8 cellular contexts compared by ENCODE assay signal in genomic region chr4:86498560-86499166, GRCh38.
A peak's percentile ranks its signal among the peaks of the same experiment; 100 is the strongest.
DNase-seq lines count a peak whose midpoint lies in the region; ATAC-seq lines count a peak whose summit lies in the region.

No MANE protein-coding gene starts in this region.

- ATAC-seq in GM19452 (IDR thresholded peaks at IDR 0.05; ENCODE audit: unreplicated experiment), result peak; percentile 84
- ATAC-seq in HG03439 (IDR thresholded peaks at IDR 0.05; ENCODE audit: unreplicated experiment), result peak; percentile 77
- ATAC-seq in HG03571 (IDR thresholded peaks at IDR 0.05; ENCODE audit: unreplicated experiment), result no peak

- DNase-seq in DMS79 treated with DMSO at 0.1 percent for 48 hours (lab: John Stamatoyannopoulos, UW) (peak; percentile 41), NCI-H446 treated with DMSO at 0.1 percent for 48 hours (lab: John Stamatoyannopoulos, UW) (peak; percentile 4), astrocyte of the hippocampus (ENCODE audit: low read depth, low spot score) (peak; percentile 83), iPS-NIHi7 (ENCODE audit: extremely low spot score) (peak; percentile 68), superior temporal gyrus (ENCODE audit: extremely low spot score) (peak; percentile 90)

Comparison
In these comparisons a context has a peak if more than half of its experiments do, and no peak if none do; other contexts are left out.
1. DNase-seq: peak in every context shown above with its lines; median percentile 90 in superior temporal gyrus; 83 in astrocyte of the hippocampus; 68 in iPS-NIHi7; 41 in DMS79 treated with DMSO at 0.1 percent for 48 hours; 4 in NCI-H446 treated with DMSO at 0.1 percent for 48 hours.